ENCODE assay signal across 8 cellular contexts in genomic region chr20:29497261-29497671, GRCh38.
DNase-seq lines count a peak whose midpoint lies in the region; ATAC-seq and TF ChIP-seq lines count a peak whose summit lies in the region.

No MANE protein-coding gene starts in this region.

- no peak overlapping the region for H3K14ac ChIP-seq in neuronal stem cell (ENCODE audit: low read length)

- no peaks in the 10 kb centered on the region for H3K27me3 Mint-ChIP-seq in CD8-positive, alpha-beta T cell (ENCODE audit: low read depth)

- TF ChIP-seq CTCF in CD8-positive, alpha-beta T cell (IDR thresholded peaks at IDR 0.05) = no peak
- no peak for TF ChIP-seq CTCF in right lobe of liver (IDR thresholded peaks at IDR 0.05)

- H4K91ac ChIP-seq in neuronal stem cell (ENCODE audit: low read depth, low read length, poor library complexity) = no peak overlapping the region

- H3K79me1 ChIP-seq in neuronal stem cell (ENCODE audit: low read depth, low read length) = no peaks in the 10 kb centered on the region

- no peak overlapping the region for H3K9ac ChIP-seq in neuronal stem cell (ENCODE audit: low read depth, low read length, poor library complexity)

- H3K9me3 Mint-ChIP-seq in CD8-positive, alpha-beta T cell = peaks cover 6% of the 10 kb centered on the region

- H2AFZ ChIP-seq in neuronal stem cell (ENCODE audit: low read length) = no peak overlapping the region

- H2BK120ac ChIP-seq in neuronal stem cell (ENCODE audit: low read depth, low read length) = no peak overlapping the region

- no peak overlapping the region for H3K23ac ChIP-seq in neuronal stem cell (ENCODE audit: low read depth, low read length, poor library complexity)

- H2AK5ac ChIP-seq in neuronal stem cell (ENCODE audit: low read depth, low read length) = no peak overlapping the region

- no peak overlapping the region for H3K4me2 ChIP-seq in neuronal stem cell (ENCODE audit: insufficient read depth, low read length, poor library complexity, severe bottlenecking)

- no peak overlapping the region for H2BK15ac ChIP-seq in neuronal stem cell (ENCODE audit: low read length)

- no peak for TF ChIP-seq POLR2A in right lobe of liver (IDR thresholded peaks at IDR 0.05)
- no peak for TF ChIP-seq POLR2A in erythroblast (IDR thresholded peaks at IDR 0.05; ENCODE audit: low read length)

- intact Hi-C loops in CD8-positive, alpha-beta T cell (cut with DNase I, micrococcal nuclease) = loop anchor here in 1 of 2 experiments (10.0 kb wide), 1 partner anchor 412 kb away; no protein-coding TSS in a partner anchor
- intact Hi-C loops in right lobe of liver (cut with DNase I) = no loop called here

- H3K27ac Mint-ChIP-seq in CD8-positive, alpha-beta T cell = no peak overlapping the region

- peak in 4 of 7 experiments; percentile 9 to 50 (median 34) for DNase-seq in CD8-positive, alpha-beta T cell
- DNase-seq in HuH-7 (ENCODE audit: low spot score) (peak; percentile 44), right lobe of liver (peak; percentile 25 to 71 (median 55)), NCI-H2196 treated with DMSO at 0.1 percent for 48 hours (lab: John Stamatoyannopoulos, UW; ENCODE audit: unreplicated experiment) (no peak), AG08395 (ENCODE audit: low spot score) (no peak), erythroblast (lab: John Stamatoyannopoulos, UW) (no peak), neuronal stem cell (ENCODE audit: low spot score) (no peak)

- H2BK12ac ChIP-seq in neuronal stem cell (ENCODE audit: low read length) = no peak overlapping the region

- POLR2A ChIA-PET in CD8-positive, alpha-beta T cell (lab: Charles Lee) = no interaction called here

- H3K36me3 Mint-ChIP-seq in CD8-positive, alpha-beta T cell = no peaks in the 10 kb centered on the region

- H3K36me3 ChIP-seq in CD8-positive, alpha-beta T cell (ENCODE audit: insufficient read depth, low read length) = no peaks in the 10 kb centered on the region
- H3K36me3 ChIP-seq in right lobe of liver (no peaks in the 10 kb centered on the region), neuronal stem cell (replicated peaks in 1 of 2; ENCODE audit: control insufficient read depth in 2 of 2, insufficient read depth in 2 of 2, low read length in 2 of 2) (no peaks in the 10 kb centered on the region)

- H3K4me3 ChIP-seq in CD8-positive, alpha-beta T cell (ENCODE audit: low read depth, low read length) = no peak overlapping the region
- H3K4me3 ChIP-seq in right lobe of liver (peak overlapping the region in 2 of 3 donors; percentile 43 to 44), neuronal stem cell (ENCODE audit: low read length in 2 of 2) (no peak overlapping the region)

- H3K27ac ChIP-seq in CD8-positive, alpha-beta T cell (ENCODE audit: low read depth, low read length) = no peak overlapping the region
- no peak overlapping the region for H3K27ac ChIP-seq in right lobe of liver
- no peak overlapping the region for H3K27ac ChIP-seq in neuronal stem cell (replicated peaks; ENCODE audit: low read length)

- WGBS in right lobe of liver (ENCODE audit: insufficient coverage, low coverage, low lambda C conversion rate, missing lambda C conversion rate) = 49% methylated on average over 26 of the region's 39 CpGs
- no CpG with 5 or more reads among the region's 39 CpGs for WGBS in neuronal stem cell (ENCODE audit: extremely low coverage in 2 of 2, insufficient read length in 2 of 2, insufficient replicate concordance in 1 of 2), 2 donors

- H4K8ac ChIP-seq in neuronal stem cell (ENCODE audit: low read depth, low read length) = no peak overlapping the region

- H2BK5ac ChIP-seq in neuronal stem cell (ENCODE audit: low read length) = no peak overlapping the region

- no peak overlapping the region for H3K18ac ChIP-seq in neuronal stem cell (ENCODE audit: low read length)

- CTCF ChIA-PET in CD8-positive, alpha-beta T cell (lab: Charles Lee) = no interaction called here

- H3K4ac ChIP-seq in neuronal stem cell (ENCODE audit: low read length) = no peak overlapping the region

- no peaks in the 10 kb centered on the region for H3K9me3 ChIP-seq in CD8-positive, alpha-beta T cell (ENCODE audit: low read length)
- H3K9me3 ChIP-seq in right lobe of liver = no peaks in the 10 kb centered on the region
- peaks cover 0 to 2% of the 10 kb centered on the region in 2 donors for H3K9me3 ChIP-seq in neuronal stem cell (replicated peaks in 1 of 2; ENCODE audit: control insufficient read depth in 2 of 2, insufficient read depth in 1 of 2, low read depth in 1 of 2, low read length in 2 of 2)

- no peaks in the 10 kb centered on the region for H3K4me1 Mint-ChIP-seq in CD8-positive, alpha-beta T cell (ENCODE audit: low read depth)

- H3K27me3 ChIP-seq in CD8-positive, alpha-beta T cell (ENCODE audit: insufficient read depth, low read length) = no peaks in the 10 kb centered on the region
- H3K27me3 ChIP-seq in right lobe of liver (no peaks in the 10 kb centered on the region), neuronal stem cell (ENCODE audit: control insufficient read depth in 3 of 3, insufficient read depth in 3 of 3, low read depth in 1 of 3, low read length in 3 of 3) (no peaks in the 10 kb centered on the region)

- H3K4me3 Mint-ChIP-seq in CD8-positive, alpha-beta T cell = no peak overlapping the region

- H3K4me1 ChIP-seq in CD8-positive, alpha-beta T cell (ENCODE audit: insufficient read depth, low read length) = no peaks in the 10 kb centered on the region
- no peaks in the 10 kb centered on the region for H3K4me1 ChIP-seq in right lobe of liver
- no peaks in the 10 kb centered on the region for H3K4me1 ChIP-seq in neuronal stem cell (ENCODE audit: control insufficient read depth in 2 of 2, insufficient read depth in 1 of 2, low read depth in 1 of 2, low read length in 2 of 2)

- no peak for ATAC-seq in CD8-positive, alpha-beta T cell
- peak; percentile 100 for ATAC-seq in SK-N-SH treated with all-trans-retinoic acid at 6 μM for 48 hours
- peak in 3 of 4 donors; percentile 18 to 64 (median 52) for ATAC-seq in right lobe of liver

TF ChIP-seq in SK-N-SH treated with all-trans-retinoic acid at 6 μM for 48 hours, 23 proteins besides CTCF, POLR2A, EP300 and RAD21 (continues in another document):
- TF ChIP-seq ZC3H10 (CRISPR knock-in tag; IDR thresholded peaks at IDR 0.05) = no peak
- TF ChIP-seq RARB (CRISPR knock-in tag; IDR thresholded peaks at IDR 0.05) = no peak
- TF ChIP-seq CSRNP3 (CRISPR knock-in tag; IDR thresholded peaks at IDR 0.05) = no peak
- TF ChIP-seq ZFP30 (CRISPR knock-in tag; IDR thresholded peaks at IDR 0.05) = no peak
- TF ChIP-seq POU6F1 (CRISPR knock-in tag; IDR thresholded peaks at IDR 0.05; ENCODE audit: borderline replicate concordance, low read depth) = no peak
- no peak for TF ChIP-seq ISL1 (CRISPR knock-in tag; IDR thresholded peaks at IDR 0.05)
- TF ChIP-seq SNAI2 (CRISPR knock-in tag; IDR thresholded peaks at IDR 0.05) = no peak
- no peak for TF ChIP-seq ZNF565 (CRISPR knock-in tag; conservative IDR thresholded peaks at IDR 0.05; ENCODE audit: low read depth)
- no peak for TF ChIP-seq GLIS3 (CRISPR knock-in tag; IDR thresholded peaks at IDR 0.05)
- TF ChIP-seq TSHZ2 (CRISPR knock-in tag; IDR thresholded peaks at IDR 0.05) = no peak
- no peak for TF ChIP-seq OSR1 (CRISPR knock-in tag; IDR thresholded peaks at IDR 0.05)

Comparison
In these comparisons a context has a peak if more than half of its experiments do, and no peak if none do; other contexts are left out.
1. DNase-seq: peak in CD8-positive, alpha-beta T cell (4 of 7), HuH-7 (single experiment) and right lobe of liver (3 of 3); none in NCI-H2196 treated with DMSO at 0.1 percent for 48 hours (single experiment), AG08395 (single experiment), erythroblast (0 of 2) and neuronal stem cell (single experiment).
2. H3K4me3 ChIP-seq: peak in right lobe of liver (2 of 3); none in CD8-positive, alpha-beta T cell (single experiment) and neuronal stem cell (0 of 2).